Comparison of ENCODE assay signal across 1 cellular context in genomic region chr9:129823934-129824601, GRCh38.
TF ChIP-seq lines count a peak whose summit lies in the region.

A gene with protein sequence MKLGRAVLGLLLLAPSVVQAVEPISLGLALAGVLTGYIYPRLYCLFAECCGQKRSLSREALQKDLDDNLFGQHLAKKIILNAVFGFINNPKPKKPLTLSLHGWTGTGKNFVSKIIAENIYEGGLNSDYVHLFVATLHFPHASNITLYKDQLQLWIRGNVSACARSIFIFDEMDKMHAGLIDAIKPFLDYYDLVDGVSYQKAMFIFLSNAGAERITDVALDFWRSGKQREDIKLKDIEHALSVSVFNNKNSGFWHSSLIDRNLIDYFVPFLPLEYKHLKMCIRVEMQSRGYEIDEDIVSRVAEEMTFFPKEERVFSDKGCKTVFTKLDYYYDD (minus strand): TSS chr9:129824136. CDS start chr9:129824085, 51 bp downstream.

TF ChIP-seq in HepG2, 621 proteins besides CTCF, POLR2A, EP300 and RAD21 (continued from another document and continues in another):
- TF ChIP-seq BRF2 (CRISPR knock-in tag; IDR thresholded peaks at IDR 0.05) (peak; percentile 78; the same call in 1 of the 2 replicates), MATR3 (CRISPR knock-in tag; IDR thresholded peaks at IDR 0.05) (no peak), THAP9 (CRISPR knock-in tag; IDR thresholded peaks at IDR 0.05; ENCODE audit: borderline replicate concordance) (peak; percentile 92; the same call in 1 of the 2 replicates), ARHGAP35 (CRISPR knock-in tag; IDR thresholded peaks at IDR 0.05; ENCODE audit: borderline replicate concordance) (peak; percentile 59; the same call in 1 of the 2 replicates), ZNF567 (CRISPR knock-in tag; IDR thresholded peaks at IDR 0.05; ENCODE audit: borderline replicate concordance) (no peak), ZNF839 (CRISPR knock-in tag; IDR thresholded peaks at IDR 0.05; ENCODE audit: borderline replicate concordance) (peak; percentile 47; the same call in 1 of the 2 replicates), ZFP36 (IDR thresholded peaks at IDR 0.05; ENCODE audit: borderline replicate concordance, low read depth, low read length, partially characterized antibody) (no peak), ZNF564 (CRISPR knock-in tag; IDR thresholded peaks at IDR 0.05) (no peak), ETV5 (CRISPR knock-in tag; IDR thresholded peaks at IDR 0.05; ENCODE audit: borderline replicate concordance) (peak; percentile 97), ZNF296 (CRISPR knock-in tag; conservative IDR thresholded peaks at IDR 0.05) (no peak), ZNF672 (CRISPR knock-in tag; IDR thresholded peaks at IDR 0.05) (no peak), YEATS4 (CRISPR knock-in tag; IDR thresholded peaks at IDR 0.05; ENCODE audit: borderline replicate concordance) (peak; percentile 73), SNAPC5 (CRISPR knock-in tag; IDR thresholded peaks at IDR 0.05; ENCODE audit: borderline replicate concordance) (no peak), MXD4 (CRISPR knock-in tag; IDR thresholded peaks at IDR 0.05) (peak; percentile 96), CBX2 (IDR thresholded peaks at IDR 0.05; ENCODE audit: low read depth, low read length) (no peak), CBX2 (CRISPR knock-in tag; IDR thresholded peaks at IDR 0.05; ENCODE audit: low read depth) (no peak), ZNF652 (CRISPR knock-in tag; IDR thresholded peaks at IDR 0.05; ENCODE audit: borderline replicate concordance, low read depth) (0 out of 2 replicates have a peak, but pooled peaks have one; percentile 12), CHD2 (IDR thresholded peaks at IDR 0.05; ENCODE audit: low read depth, low read length) (peak; percentile 86), EHMT2 (IDR thresholded peaks at IDR 0.05; ENCODE audit: borderline replicate concordance, low read depth, low read length) (no peak), GFI1 (CRISPR knock-in tag; IDR thresholded peaks at IDR 0.05; ENCODE audit: borderline replicate concordance) (no peak), ZNF430 (CRISPR knock-in tag; IDR thresholded peaks at IDR 0.05) (peak; percentile 81; the same call in 1 of the 2 replicates), ZNF10 (CRISPR knock-in tag; IDR thresholded peaks at IDR 0.05; ENCODE audit: borderline replicate concordance, low read depth) (no peak), AKAP8 (CRISPR knock-in tag; IDR thresholded peaks at IDR 0.05) (0 out of 2 replicates have a peak, but pooled peaks have one; percentile 52), RORA (CRISPR knock-in tag; IDR thresholded peaks at IDR 0.05) (no peak), ETS1 (CRISPR knock-in tag; IDR thresholded peaks at IDR 0.05) (no peak), MEIS2 (CRISPR knock-in tag; IDR thresholded peaks at IDR 0.05) (peak; percentile 37; the same call in 1 of the 2 replicates), HNRNPL (IDR thresholded peaks at IDR 0.05; ENCODE audit: low read depth, low read length) (peak; percentile 75; the same call in 1 of the 2 replicates), HNRNPH1 (optimal IDR thresholded peaks at IDR 0.05; ENCODE audit: low read depth, low read length) (no peak), REXO4 (CRISPR knock-in tag; IDR thresholded peaks at IDR 0.05; ENCODE audit: borderline replicate concordance) (no peak), ZNF281 (CRISPR knock-in tag; IDR thresholded peaks at IDR 0.05; ENCODE audit: borderline replicate concordance) (0 out of 2 replicates have a peak, but pooled peaks have one; percentile 28), ZNF138 (CRISPR knock-in tag; IDR thresholded peaks at IDR 0.05; ENCODE audit: low read depth) (peak; percentile 79; the same call in 1 of the 2 replicates), MIXL1 (CRISPR knock-in tag; IDR thresholded peaks at IDR 0.05) (peak; percentile 39; the same call in 1 of the 2 replicates), ZNF263 (CRISPR knock-in tag; IDR thresholded peaks at IDR 0.05) (peak; percentile 49; the same call in 1 of the 2 replicates), USF2 (IDR thresholded peaks at IDR 0.05; ENCODE audit: low read depth, low read length) (peak; percentile 40; the same call in 1 of the 2 replicates), USF2 (CRISPR knock-in tag; IDR thresholded peaks at IDR 0.05; ENCODE audit: borderline replicate concordance) (peak; percentile 86), UBTF (CRISPR knock-in tag; IDR thresholded peaks at IDR 0.05) (peak; percentile 89), JUN (CRISPR knock-in tag; IDR thresholded peaks at IDR 0.05) (peak; percentile 78), SP4 (CRISPR knock-in tag; IDR thresholded peaks at IDR 0.05) (peak; percentile 92), CC2D1A (CRISPR knock-in tag; IDR thresholded peaks at IDR 0.05) (no peak)
- TF ChIP-seq, protein P1, sequence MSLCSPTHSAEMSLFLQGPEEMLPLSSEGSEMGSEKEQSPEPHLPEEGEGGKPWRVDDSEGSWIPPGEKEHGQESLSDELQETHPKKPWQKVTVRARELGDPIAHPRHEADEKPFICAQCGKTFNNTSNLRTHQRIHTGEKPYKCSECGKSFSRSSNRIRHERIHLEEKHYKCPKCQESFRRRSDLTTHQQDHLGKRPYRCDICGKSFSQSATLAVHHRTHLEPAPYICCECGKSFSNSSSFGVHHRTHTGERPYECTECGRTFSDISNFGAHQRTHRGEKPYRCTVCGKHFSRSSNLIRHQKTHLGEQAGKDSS (CRISPR knock-in tag; IDR thresholded peaks at IDR 0.05; ENCODE audit: borderline replicate concordance, low read depth), result peak; percentile 58; the same call in 1 of the 2 replicates
- TF ChIP-seq, protein P2, sequence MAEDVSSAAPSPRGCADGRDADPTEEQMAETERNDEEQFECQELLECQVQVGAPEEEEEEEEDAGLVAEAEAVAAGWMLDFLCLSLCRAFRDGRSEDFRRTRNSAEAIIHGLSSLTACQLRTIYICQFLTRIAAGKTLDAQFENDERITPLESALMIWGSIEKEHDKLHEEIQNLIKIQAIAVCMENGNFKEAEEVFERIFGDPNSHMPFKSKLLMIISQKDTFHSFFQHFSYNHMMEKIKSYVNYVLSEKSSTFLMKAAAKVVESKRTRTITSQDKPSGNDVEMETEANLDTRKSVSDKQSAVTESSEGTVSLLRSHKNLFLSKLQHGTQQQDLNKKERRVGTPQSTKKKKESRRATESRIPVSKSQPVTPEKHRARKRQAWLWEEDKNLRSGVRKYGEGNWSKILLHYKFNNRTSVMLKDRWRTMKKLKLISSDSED (CRISPR knock-in tag; IDR thresholded peaks at IDR 0.05), result no peak
- TF ChIP-seq, protein P3, sequence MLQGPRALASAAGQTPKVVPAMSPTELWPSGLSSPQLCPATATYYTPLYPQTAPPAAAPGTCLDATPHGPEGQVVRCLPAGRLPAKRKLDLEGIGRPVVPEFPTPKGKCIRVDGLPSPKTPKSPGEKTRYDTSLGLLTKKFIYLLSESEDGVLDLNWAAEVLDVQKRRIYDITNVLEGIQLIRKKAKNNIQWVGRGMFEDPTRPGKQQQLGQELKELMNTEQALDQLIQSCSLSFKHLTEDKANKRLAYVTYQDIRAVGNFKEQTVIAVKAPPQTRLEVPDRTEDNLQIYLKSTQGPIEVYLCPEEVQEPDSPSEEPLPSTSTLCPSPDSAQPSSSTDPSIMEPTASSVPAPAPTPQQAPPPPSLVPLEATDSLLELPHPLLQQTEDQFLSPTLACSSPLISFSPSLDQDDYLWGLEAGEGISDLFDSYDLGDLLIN (CRISPR knock-in tag; IDR thresholded peaks at IDR 0.05; ENCODE audit: borderline replicate concordance), result no peak
- TF ChIP-seq, protein P4, sequence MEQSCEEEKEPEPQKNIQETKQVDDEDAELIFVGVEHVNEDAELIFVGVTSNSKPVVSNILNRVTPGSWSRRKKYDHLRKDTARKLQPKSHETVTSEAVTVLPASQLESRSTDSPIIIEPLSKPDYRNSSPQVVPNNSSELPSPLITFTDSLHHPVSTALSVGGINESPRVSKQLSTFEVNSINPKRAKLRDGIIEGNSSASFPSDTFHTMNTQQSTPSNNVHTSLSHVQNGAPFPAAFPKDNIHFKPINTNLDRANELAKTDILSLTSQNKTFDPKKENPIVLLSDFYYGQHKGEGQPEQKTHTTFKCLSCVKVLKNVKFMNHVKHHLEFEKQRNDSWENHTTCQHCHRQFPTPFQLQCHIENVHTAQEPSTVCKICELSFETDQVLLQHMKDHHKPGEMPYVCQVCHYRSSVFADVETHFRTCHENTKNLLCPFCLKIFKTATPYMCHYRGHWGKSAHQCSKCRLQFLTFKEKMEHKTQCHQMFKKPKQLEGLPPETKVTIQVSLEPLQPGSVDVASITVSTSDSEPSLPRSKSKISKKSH (CRISPR knock-in tag; IDR thresholded peaks at IDR 0.05; ENCODE audit: borderline replicate concordance), result peak; percentile 76
